25 cellular contexts compared by ENCODE assay signal in genomic region chr2:126117886-126118285, GRCh38.
"Had no signal": no experiment of that assay in that cellular context is flagged by ENCODE, and none has a peak within 500 bp of the region (broad histone marks: within the 10 kb centered on the region; RNA-seq: fewer than 3 reads in every experiment).

No MANE protein-coding gene starts in this region.

- H3K36me3 ChIP-seq: colonic mucosa, esophagus muscularis mucosa, esophagus squamous epithelium, gastrocnemius medialis, gastroesophageal sphincter, heart left ventricle, heart right ventricle had no signal

- FAIRE-seq: endothelial cell of umbilical vein had no signal

- H3K4me3 ChIP-seq: colonic mucosa, coronary artery, dorsolateral prefrontal cortex, esophagus muscularis mucosa, esophagus squamous epithelium, gastrocnemius medialis, gastroesophageal sphincter, heart left ventricle, heart right ventricle had no signal

- H3K27ac ChIP-seq: colonic mucosa, coronary artery, dorsolateral prefrontal cortex, epithelial cell of prostate, esophagus muscularis mucosa, esophagus squamous epithelium, foreskin keratinocyte, gastrocnemius medialis, gastroesophageal sphincter, heart left ventricle, heart right ventricle had no signal

- H3K27me3 ChIP-seq: colonic mucosa, dorsolateral prefrontal cortex, esophagus muscularis mucosa, esophagus squamous epithelium, foreskin keratinocyte, gastrocnemius medialis, gastroesophageal sphincter, heart left ventricle, heart right ventricle had no signal

- ATAC-seq: effector memory CD8-positive, alpha-beta T cell; esophagus mucosa; foreskin keratinocyte; gastrocnemius medialis; gastroesophageal sphincter; heart left ventricle; heart right ventricle had no signal

- H3K9me3 ChIP-seq: colonic mucosa, esophagus muscularis mucosa, esophagus squamous epithelium, gastrocnemius medialis, gastroesophageal sphincter, heart left ventricle, heart right ventricle had no signal

- H3K4me1 ChIP-seq: colonic mucosa, esophagus muscularis mucosa, esophagus squamous epithelium, foreskin keratinocyte, gastrocnemius medialis, gastroesophageal sphincter, heart left ventricle, heart right ventricle had no signal

- DNase-seq: colonic mucosa; cortex of kidney; dermis blood vessel endothelial cell; dorsolateral prefrontal cortex; effector CD4-positive, alpha-beta T cell; effector CD8-positive, alpha-beta T cell; effector memory CD4-positive, alpha-beta T cell; effector memory CD8-positive, alpha-beta T cell; endodermal cell; erythroblast; esophagus squamous epithelium; foreskin fibroblast; foreskin keratinocyte; foreskin melanocyte; gastrocnemius medialis; glutamatergic neuron; head of caudate nucleus; heart left ventricle; heart right ventricle had no signal
